In genomic region chr22:37162221-37163095, GRCh38 we compare ENCODE assay signal across 9 cellular contexts. TPM values are rescaled to one million over a fixed set of nuclear protein-coding genes. Genes with fewer than 3 reads are reported as not detected.
DNase-seq lines count a peak whose midpoint lies in the region; ATAC-seq and TF ChIP-seq lines count a peak whose summit lies in the region.
"Had no signal": no experiment of that assay in that cellular context is flagged by ENCODE, and none has a peak within 500 bp of the region (broad histone marks: within the 10 kb centered on the region; RNA-seq: fewer than 3 reads in every experiment).

No MANE protein-coding gene starts in this region.

- no peak overlapping the region for H3K4me3 ChIP-seq in Karpas-422 (ENCODE audit: low read length)
- H3K4me3 ChIP-seq: SK-N-MC had no signal

- no peaks in the 10 kb centered on the region for H3K79me2 ChIP-seq in Karpas-422 (ENCODE audit: low read length)

- TF ChIP-seq CTCF in type B pancreatic cell (conservative IDR thresholded peaks at IDR 0.05), result no peak

- no peak overlapping the region for H3K4me3 Mint-ChIP-seq in type B pancreatic cell

- no peak overlapping the region for H3K4me2 ChIP-seq in Karpas-422 (ENCODE audit: low read depth, low read length, poor library complexity, severe bottlenecking)

- no peak overlapping the region for H3K9ac ChIP-seq in Karpas-422 (ENCODE audit: low read length)

- no peaks in the 10 kb centered on the region for H3K9me2 ChIP-seq in Karpas-422 (replicated peaks; ENCODE audit: insufficient read depth, low read length)

- H2AFZ ChIP-seq in Karpas-422 (ENCODE audit: low read length), result no peak overlapping the region

- no peaks in the 10 kb centered on the region for H3K4me1 ChIP-seq in Karpas-422 (ENCODE audit: low read length)

- H3K27ac Mint-ChIP-seq in type B pancreatic cell, result no peak overlapping the region

- H3K27ac ChIP-seq in Karpas-422 (ENCODE audit: low read length), result no peak overlapping the region
- H3K27ac ChIP-seq: SK-N-MC had no signal

- H3K9me3 ChIP-seq in Karpas-422 (ENCODE audit: low read length), result peaks cover 11% of the 10 kb centered on the region

- ATAC-seq in HG03342 (IDR thresholded peaks at IDR 0.05; ENCODE audit: unreplicated experiment) (peak; percentile 37), HG02623 (IDR thresholded peaks at IDR 0.05; ENCODE audit: unreplicated experiment) (no peak)

- no peaks in the 10 kb centered on the region for H4K20me1 ChIP-seq in Karpas-422 (ENCODE audit: insufficient read depth, low read depth, low read length)

- peak; percentile 81 for DNase-seq in GM19240 (ENCODE audit: insufficient read length, low spot score)
- peak; percentile 53 for DNase-seq in activated T-cell treated with anti-CD3 and anti-CD28 coated beads for 4 hours
- peak; percentile 86 for DNase-seq in stimulated activated CD4-positive, alpha-beta T cell treated with anti-CD3 and anti-CD28 coated beads, Interleukin-15, amount 100 ng/mL, for 24 hours
- no peak for DNase-seq in Karpas-422
- no peak for DNase-seq in hippocampal formation (lab: John Stamatoyannopoulos, UW)
- DNase-seq in type B pancreatic cell (ENCODE audit: extremely low spot score, unreplicated experiment), result no peak

- peaks cover 22% of the 10 kb centered on the region for H3K27me3 Mint-ChIP-seq in type B pancreatic cell

- no peaks in the 10 kb centered on the region for H3K36me3 Mint-ChIP-seq in type B pancreatic cell

- H3K9me3 Mint-ChIP-seq in type B pancreatic cell, result no peaks in the 10 kb centered on the region

- no peaks in the 10 kb centered on the region; the same call in 1 of the 2 replicates for H3K27me3 ChIP-seq in Karpas-422 (ENCODE audit: low read length)

- no peaks in the 10 kb centered on the region for H3K36me3 ChIP-seq in Karpas-422 (ENCODE audit: insufficient read depth, low read length)

- peaks cover 6% of the 10 kb centered on the region for H3K4me1 Mint-ChIP-seq in type B pancreatic cell (ENCODE audit: unreplicated experiment)

RNA-seq across cellular contexts. Expression of gene IL2RB, which starts 12.7 kb away (rescaled TPM):
- 0.25 TPM in 1 of 2 replicates, not detected in the other for total RNA-seq in Karpas-422 (2014; rRNA removed; shearing (Covaris generic); ENCODE audit: low replicate concordance)
- 0.12 and 0.68 TPM in 2 replicates for total RNA-seq in type B pancreatic cell (ENCODE audit: low replicate concordance)

RNA-seq across cellular contexts. Expression of gene C1QTNF6, which starts 25.6 kb away (rescaled TPM):
- 1.7 and 2.7 TPM in 2 replicates for total RNA-seq in Karpas-422 (2014; rRNA removed; shearing (Covaris generic); ENCODE audit: low replicate concordance)
- total RNA-seq in type B pancreatic cell (ENCODE audit: low replicate concordance), result 23.2 and 26.2 TPM in 2 replicates

RNA-seq across cellular contexts. Expression of gene SSTR3, which starts 49.8 kb away (rescaled TPM):
- not detected in 2 replicates for total RNA-seq in Karpas-422 (2014; rRNA removed; shearing (Covaris generic); ENCODE audit: low replicate concordance)
- 2.4 and 3.4 TPM in 2 replicates for total RNA-seq in type B pancreatic cell (ENCODE audit: low replicate concordance)

RNA-seq across cellular contexts. Expression of gene TMPRSS6, which starts 52.9 kb away (rescaled TPM):
- not detected in 2 replicates for total RNA-seq in Karpas-422 (2014; rRNA removed; shearing (Covaris generic); ENCODE audit: low replicate concordance)
- total RNA-seq in type B pancreatic cell (ENCODE audit: low replicate concordance), result 7.6 and 14.3 TPM in 2 replicates

Comparison
In these comparisons a context has a peak if more than half of its experiments do, and no peak if none do; other contexts are left out.
1. DNase-seq: peak in GM19240 (single experiment), activated T-cell treated with anti-CD3 and anti-CD28 coated beads for 4 hours (single experiment) and stimulated activated CD4-positive, alpha-beta T cell treated with anti-CD3 and anti-CD28 coated beads, Interleukin-15, amount 100 ng/mL, for 24 hours (single experiment); none in Karpas-422 (single experiment), hippocampal formation (0 of 2) and type B pancreatic cell (single experiment).